In the genomic region with DNA sequence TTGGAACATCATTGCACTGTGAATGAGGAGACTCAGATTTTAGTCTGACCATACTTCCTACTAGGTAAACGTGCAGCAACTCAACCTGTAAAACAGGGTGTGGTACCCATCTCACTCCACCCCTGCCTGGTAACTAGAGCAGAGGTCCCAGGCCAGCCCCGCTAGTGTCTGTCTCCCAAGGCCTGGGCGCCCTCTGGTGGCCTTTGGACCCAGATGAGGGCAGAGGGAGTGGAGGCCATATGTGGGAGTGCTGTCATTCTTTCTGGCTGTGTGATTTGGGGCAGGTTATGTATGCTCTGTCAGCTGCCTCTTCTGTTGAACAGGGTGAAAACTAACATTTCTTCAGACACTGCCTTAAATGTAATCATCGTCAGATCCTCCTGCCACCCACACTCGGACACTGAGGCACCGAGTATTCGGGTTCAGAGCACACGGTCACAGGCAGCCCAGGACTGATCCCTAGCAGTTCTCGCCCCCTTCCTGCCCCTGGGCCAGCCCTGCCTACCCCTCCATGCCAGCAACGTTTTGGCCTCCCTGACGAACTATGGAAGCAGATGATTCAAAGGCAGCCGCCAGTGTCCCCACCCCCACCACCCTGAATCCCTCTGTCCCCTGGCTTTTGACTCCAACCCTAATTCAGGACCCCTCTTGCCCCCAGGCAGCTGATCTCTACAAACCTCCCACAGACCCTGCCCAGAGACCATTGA, we compare ENCODE assay signal across 8 cellular contexts.
DNase-seq lines count a peak whose midpoint lies in the region; ATAC-seq and TF ChIP-seq lines count a peak whose summit lies in the region.

No MANE protein-coding gene starts in this region.

- CTCF ChIA-PET in activated CD8-positive, alpha-beta memory T cell treated with anti-CD3 and anti-CD28 coated beads, Interleukin-2, amount 10 ng/mL, durations not matched to agents 7 days and 5 days (lab: Charles Lee): interaction anchor here (1.0 to 3.0 kb wide), 9 partner anchors 12 to 383 kb away, joined by 4 to 19 read pairs (median 6); partner anchors contain the start of gene CD247

- H3K9ac ChIP-seq in mucosa of rectum (ENCODE audit: low read depth in 1 of 2, low read length in 2 of 2): peak overlapping the region; percentile 6 to 9

- H3K27me3 ChIP-seq in mucosa of rectum (ENCODE audit: control insufficient read depth in 2 of 2, insufficient read depth in 2 of 2, low read length in 2 of 2): no peaks in the 10 kb centered on the region

- DNase-seq in COLO829 (ENCODE audit: low spot score) (peak; percentile 88), HK-2 (ENCODE audit: unreplicated experiment) (peak; percentile 75), NOMO-1 treated with DMSO at 0.1 percent for 48 hours (lab: John Stamatoyannopoulos, UW; ENCODE audit: unreplicated experiment) (peak; percentile 68), endothelial cell (ENCODE audit: low spot score) (peak; percentile 89)
- DNase-seq in activated CD8-positive, alpha-beta memory T cell treated with anti-CD3 and anti-CD28 coated beads, Interleukin-2, amount 10 ng/mL, durations not matched to agents 7 days and 5 days: peak; percentile 85
- peak; percentile 92 for DNase-seq in stimulated activated CD8-positive, alpha-beta memory T cell treated with anti-CD3 and anti-CD28 coated beads, Interleukin-4, amount 100 ng/mL, for 48 hours

- H3K36me3 ChIP-seq in mucosa of rectum (ENCODE audit: control insufficient read depth in 2 of 2, insufficient read depth in 2 of 2, low read length in 2 of 2): no peaks in the 10 kb centered on the region

- H3K4me3 ChIP-seq in mucosa of rectum (ENCODE audit: low read length in 2 of 2): no peak overlapping the region

- H3K4me3 Mint-ChIP-seq in activated CD8-positive, alpha-beta memory T cell treated with anti-CD3 and anti-CD28 coated beads, Interleukin-2, amount 10 ng/mL, durations not matched to agents 7 days and 5 days: no peak overlapping the region
- no peak overlapping the region for H3K4me3 Mint-ChIP-seq in endothelial cell (ENCODE audit: unreplicated experiment)

- H3K9me3 ChIP-seq in mucosa of rectum (ENCODE audit: control insufficient read depth in 2 of 2, low read length in 2 of 2): no peaks in the 10 kb centered on the region

- peak overlapping the region; percentile 31 for H3K27ac Mint-ChIP-seq in activated CD8-positive, alpha-beta memory T cell treated with anti-CD3 and anti-CD28 coated beads, Interleukin-2, amount 10 ng/mL, durations not matched to agents 7 days and 5 days
- peak overlapping the region; percentile 24 for H3K27ac Mint-ChIP-seq in endothelial cell (ENCODE audit: unreplicated experiment)

- H3K4me1 Mint-ChIP-seq in activated CD8-positive, alpha-beta memory T cell treated with anti-CD3 and anti-CD28 coated beads, Interleukin-2, amount 10 ng/mL, durations not matched to agents 7 days and 5 days: peaks cover 81% of the 10 kb centered on the region
- H3K4me1 Mint-ChIP-seq in endothelial cell (ENCODE audit: unreplicated experiment): peaks cover 16% of the 10 kb centered on the region

- peak; percentile 92 for ATAC-seq in GM19467 (IDR thresholded peaks at IDR 0.05; ENCODE audit: unreplicated experiment)
- peak; percentile 83 for ATAC-seq in activated CD8-positive, alpha-beta memory T cell treated with anti-CD3 and anti-CD28 coated beads, Interleukin-2, amount 10 ng/mL, durations not matched to agents 7 days and 5 days

- no peaks in the 10 kb centered on the region for H3K27me3 Mint-ChIP-seq in activated CD8-positive, alpha-beta memory T cell treated with anti-CD3 and anti-CD28 coated beads, Interleukin-2, amount 10 ng/mL, durations not matched to agents 7 days and 5 days
- H3K27me3 Mint-ChIP-seq in endothelial cell (ENCODE audit: unreplicated experiment): peaks cover 16% of the 10 kb centered on the region

- H3K9me3 Mint-ChIP-seq in activated CD8-positive, alpha-beta memory T cell treated with anti-CD3 and anti-CD28 coated beads, Interleukin-2, amount 10 ng/mL, durations not matched to agents 7 days and 5 days (ENCODE audit: low read depth): no peaks in the 10 kb centered on the region
- H3K9me3 Mint-ChIP-seq in endothelial cell (ENCODE audit: unreplicated experiment): no peaks in the 10 kb centered on the region

- H3K4me1 ChIP-seq in mucosa of rectum (ENCODE audit: control insufficient read depth in 2 of 2, insufficient read depth in 2 of 2, low read length in 2 of 2): peaks cover 19 to 25% of the 10 kb centered on the region in 2 donors

- TF ChIP-seq CTCF in endothelial cell (IDR thresholded peaks at IDR 0.05; ENCODE audit: unreplicated experiment): peak; percentile 56

- H3K36me3 Mint-ChIP-seq in activated CD8-positive, alpha-beta memory T cell treated with anti-CD3 and anti-CD28 coated beads, Interleukin-2, amount 10 ng/mL, durations not matched to agents 7 days and 5 days: peaks cover 46% of the 10 kb centered on the region
- H3K36me3 Mint-ChIP-seq in endothelial cell (ENCODE audit: low read depth, unreplicated experiment): no peaks in the 10 kb centered on the region

- peak overlapping the region; percentile 55 to 78 for H3K27ac ChIP-seq in mucosa of rectum (ENCODE audit: low read depth in 2 of 2, low read length in 2 of 2)
